In genomic region chrX:2317527-2318055, GRCh38 we compare ENCODE assay signal across 2 cellular contexts.
TF ChIP-seq lines count a peak whose summit lies in the region.

No MANE protein-coding gene starts in this region.

TF ChIP-seq in HCT116, 20 proteins besides CTCF, POLR2A, EP300 and RAD21:
- TF ChIP-seq POLR2AphosphoS5 (IDR thresholded peaks at IDR 0.05; ENCODE audit: low read depth, low read length): no peak
- no peak for TF ChIP-seq CBX3 (IDR thresholded peaks at IDR 0.05; ENCODE audit: low read depth)
- TF ChIP-seq EGR1 (IDR thresholded peaks at IDR 0.05; ENCODE audit: low read depth): no peak
TF ChIP-seq in HCT116: peak in this region for 0.

TF ChIP-seq in GM12891, 5 proteins besides CTCF, POLR2A, EP300 and RAD21:
- TF ChIP-seq TAF1 (IDR thresholded peaks at IDR 0.05; ENCODE audit: low read depth, low read length) (no peak), POLR2AphosphoS5 (IDR thresholded peaks at IDR 0.05; ENCODE audit: low read depth, low read length) (no peak), SPI1 (IDR thresholded peaks at IDR 0.05; ENCODE audit: low read depth, low read length) (no peak)
TF ChIP-seq in GM12891: peak in this region for 0.
